In genomic region chr6:36650848-36651247, GRCh38 we compare ENCODE assay signal across 13 cellular contexts. TPM values are rescaled to one million over a fixed set of nuclear protein-coding genes. Genes with fewer than 3 reads are reported as not detected.
DNase-seq lines count a peak whose midpoint lies in the region; ATAC-seq and TF ChIP-seq lines count a peak whose summit lies in the region.
"Had no signal": no experiment of that assay in that cellular context is flagged by ENCODE, and none has a peak within 500 bp of the region (broad histone marks: within the 10 kb centered on the region; RNA-seq: fewer than 3 reads in every experiment).

No MANE protein-coding gene starts in this region.

- no peaks in the 10 kb centered on the region for H3K36me3 ChIP-seq in transverse colon

- H3K27me3 ChIP-seq in transverse colon = no peaks in the 10 kb centered on the region

- TF ChIP-seq POLR2A in transverse colon (IDR thresholded peaks at IDR 0.05) = no peak

- CTCF ChIA-PET in activated B cell treated with CpG ODN at 0.5 μM for 24 hours (lab: Charles Lee) = interaction anchor here (1.2 kb wide), 1 partner anchor 131 kb away, joined by 4 read pairs; no protein-coding TSS in a partner anchor

- H3K9me3 ChIP-seq in transverse colon = no peaks in the 10 kb centered on the region

- POLR2A ChIA-PET in activated B cell treated with CpG ODN at 0.5 μM for 24 hours (lab: Charles Lee) = interaction anchor here (0.5 to 1.0 kb wide), 5 partner anchors 13 to 376 kb away, joined by 3 to 5 read pairs (median 3); partner anchors contain the start of gene CDKN1A

- H3K9me3 Mint-ChIP-seq in activated B cell treated with CpG ODN at 0.5 μM for 24 hours (no peaks in the 10 kb centered on the region), immature natural killer cell (no peaks in the 10 kb centered on the region)

- no peaks in the 10 kb centered on the region for H3K36me3 Mint-ChIP-seq in activated B cell treated with CpG ODN at 0.5 μM for 24 hours (ENCODE audit: low read depth)
- no peaks in the 10 kb centered on the region for H3K36me3 Mint-ChIP-seq in immature natural killer cell

- TF ChIP-seq CTCF in activated B cell treated with CpG ODN at 0.5 μM for 24 hours (IDR thresholded peaks at IDR 0.05) (no peak), transverse colon (IDR thresholded peaks at IDR 0.05) (no peak)

- peak overlapping the region; percentile 41 to 67 (median 52) for H3K27ac ChIP-seq in transverse colon
- H3K27ac ChIP-seq: 22Rv1 had no signal

- in situ Hi-C loops in transverse colon (cut with MboI; ENCODE audit: low pct_ligation_motif_present in 1 of 4, low pct_unique_long_range_greater_than_20kb in 1 of 4, low sequenced_read_pairs in 3 of 4) = no loop called here

- ATAC-seq in HG03378 (IDR thresholded peaks at IDR 0.05; ENCODE audit: unreplicated experiment) (peak; percentile 66), activated B cell treated with CpG ODN at 0.5 μM for 24 hours (ENCODE audit: low read depth) (peak; percentile 89), GM21576 (IDR thresholded peaks at IDR 0.05; ENCODE audit: unreplicated experiment) (no peak)

- H3K4me1 Mint-ChIP-seq in activated B cell treated with CpG ODN at 0.5 μM for 24 hours (peaks cover 33% of the 10 kb centered on the region), immature natural killer cell (no peaks in the 10 kb centered on the region)

- no peak for TF ChIP-seq EP300 in transverse colon (IDR thresholded peaks at IDR 0.05; ENCODE audit: low read depth)

- DNase-seq in DMS 273 (lab: John Stamatoyannopoulos, UW; ENCODE audit: unreplicated experiment) = peak; percentile 36
- no peak for DNase-seq in DMS 273 treated with DMSO at 0.1 percent for 48 hours (lab: John Stamatoyannopoulos, UW)
- no peak for DNase-seq in activated B cell treated with CpG ODN at 0.5 μM for 24 hours
- peak; percentile 51 for DNase-seq in transverse colon
- DNase-seq in AG08395 (ENCODE audit: low spot score) = no peak
- DNase-seq in immature natural killer cell = no peak
- DNase-seq: HCEC 1CT had no signal

- 18 to 21% methylated on average over 2 of the region's 2 CpGs for WGBS in transverse colon (ENCODE audit: low coverage in 1 of 2), 2 donors

- H3K27ac Mint-ChIP-seq in activated B cell treated with CpG ODN at 0.5 μM for 24 hours = peak overlapping the region; percentile 76
- H3K27ac Mint-ChIP-seq in immature natural killer cell = no peak overlapping the region

- H3K4me3 ChIP-seq in transverse colon = no peak overlapping the region

- H3K27me3 Mint-ChIP-seq in activated B cell treated with CpG ODN at 0.5 μM for 24 hours (peaks cover under 1% of the 10 kb centered on the region), immature natural killer cell (ENCODE audit: low read depth in 3 of 3) (peaks cover 0 to 15% (median 2%) of the 10 kb centered on the region in 3 donors)

- peaks cover 7 to 33% (median 13%) of the 10 kb centered on the region in 4 donors for H3K4me1 ChIP-seq in transverse colon

- H3K4me3 Mint-ChIP-seq in activated B cell treated with CpG ODN at 0.5 μM for 24 hours (no peak overlapping the region), immature natural killer cell (no peak overlapping the region)

- intact Hi-C loops in activated B cell treated with CpG ODN at 0.5 μM for 24 hours (cut with micrococcal nuclease) (loop anchor here (2.0 kb wide), 2 partner anchors 14 to 28 kb away; partner anchors contain the start of gene CDKN1A), transverse colon (cut with DNase I; ENCODE audit: low total_unique reads) (no loop called here)

RNA-seq across cellular contexts. Expression of gene CDKN1A, which starts 27.7 kb away (rescaled TPM):
- 46.9 and 50.4 TPM in 2 replicates for total RNA-seq in activated B cell treated with CpG ODN at 0.5 μM for 24 hours
- 100 to 1,000 TPM in 3 of 4 donors, 10 to 100 TPM in 1; 34.6 to 613 (median 264) TPM for total RNA-seq in transverse colon
- 10 to 100 TPM in 1 of 3 donors, 1 to 10 TPM in 2; 3.3 to 13.6 (median 7.0) TPM for polyA plus RNA-seq in immature natural killer cell

RNA-seq across cellular contexts. Expression of gene RAB44, which starts 46.8 kb away (rescaled TPM):
- total RNA-seq in activated B cell treated with CpG ODN at 0.5 μM for 24 hours (0.20 TPM in 1 of 2 replicates, not detected in the other), transverse colon (1 to 10 TPM in 1 of 4 donors, under 1 TPM in 3; 0.14 to 1.1 (median 0.46) TPM)
- polyA plus RNA-seq in immature natural killer cell = not detected
- total RNA-seq: activated CD8-positive, alpha-beta memory T cell treated with anti-CD3 and anti-CD28 coated beads for 36 hours; M059J; RPMI7951 had no signal

RNA-seq across cellular contexts. Expression of gene SRSF3, which starts 56.7 kb away (rescaled TPM):
- total RNA-seq in activated B cell treated with CpG ODN at 0.5 μM for 24 hours (421 and 494 TPM in 2 replicates), transverse colon (100 to 1,000 TPM; 110 to 177 (median 144) TPM)
- polyA plus RNA-seq in immature natural killer cell = 100 to 1,000 TPM; 344 to 391 (median 379) TPM

Comparison
In these comparisons a context has a peak if more than half of its experiments do, and no peak if none do; other contexts are left out.
1. DNase-seq: peak in DMS 273 (single experiment) and transverse colon (single experiment); none in DMS 273 treated with DMSO at 0.1 percent for 48 hours (single experiment), activated B cell treated with CpG ODN at 0.5 μM for 24 hours (single experiment), AG08395 (single experiment) and immature natural killer cell (0 of 3).